Comparison of ENCODE assay signal across 24 cellular contexts in genomic region chr10:10684972-10685371, GRCh38.
"Had no signal": no experiment of that assay in that cellular context is flagged by ENCODE, and none has a peak within 500 bp of the region (broad histone marks: within the 10 kb centered on the region; RNA-seq: fewer than 3 reads in every experiment).

No MANE protein-coding gene starts in this region.

- H3K27ac ChIP-seq: brain microvascular endothelial cell, colonic mucosa had no signal

- ATAC-seq: activated T-cell treated with anti-CD3 and anti-CD28 coated beads, Interleukin-2, amount 50 U/mL, for 72 hours; esophagus mucosa; WTC11 had no signal

- H3K4me1 ChIP-seq: colonic mucosa had no signal

- H3K36me3 ChIP-seq: brain microvascular endothelial cell, colonic mucosa had no signal

- H3K9me3 ChIP-seq: colonic mucosa had no signal

- H3K27ac Mint-ChIP-seq: activated CD4-positive, alpha-beta memory T cell treated with anti-CD3 and anti-CD28 coated beads, Interleukin-2, amount 10 ng/mL, durations not matched to agents 7 days and 5 days; activated CD4-positive, alpha-beta T cell treated with anti-CD3 and anti-CD28 coated beads, Interleukin-2, amount 10 ng/mL, durations not matched to agents 7 days and 5 days; activated naive CD4-positive, alpha-beta T cell treated with anti-CD3 and anti-CD28 coated beads, Interleukin-2, amount 10 ng/mL, durations not matched to agents 7 days and 5 days; activated naive CD4-positive, alpha-beta T cell treated with anti-CD3 and anti-CD28 coated beads, Interleukin-2, amount 50 U/mL, for 72 hours; activated naive CD8-positive, alpha-beta T cell treated with anti-CD3 and anti-CD28 coated beads, Interleukin-2, amount 10 ng/mL, durations not matched to agents 7 days and 5 days; activated T-cell treated with anti-CD3 and anti-CD28 coated beads, Interleukin-2, amount 50 U/mL, for 24 hours; activated T-cell treated with anti-CD3 and anti-CD28 coated beads, Interleukin-2, amount 50 U/mL, for 72 hours; endodermal cell; WTC11 had no signal

- H3K4me3 ChIP-seq: colonic mucosa had no signal

- DNase-seq: activated CD4-positive, alpha-beta memory T cell treated with anti-CD3 and anti-CD28 coated beads, Interleukin-2, amount 10 ng/mL, durations not matched to agents 7 days and 5 days; activated CD4-positive, alpha-beta T cell treated with anti-CD3 and anti-CD28 coated beads for 1 hour; activated CD4-positive, alpha-beta T cell treated with anti-CD3 and anti-CD28 coated beads for 4 hours; activated CD4-positive, alpha-beta T cell treated with anti-CD3 and anti-CD28 coated beads, Interleukin-2, amount 10 ng/mL, durations not matched to agents 7 days and 5 days; activated CD4-positive, alpha-beta T cell treated with anti-CD3 and anti-CD28 coated beads, Interleukin-2, amount 50 U/mL, for 4 hours; activated CD8-positive, alpha-beta memory T cell treated with anti-CD3 and anti-CD28 coated beads, Interleukin-2, amount 50 U/mL, for 48 hours; activated gamma-delta T cell; activated naive CD4-positive, alpha-beta T cell; activated naive CD4-positive, alpha-beta T cell treated with anti-CD3 and anti-CD28 coated beads, Interleukin-2, amount 10 ng/mL, durations not matched to agents 7 days and 5 days; activated naive CD8-positive, alpha-beta T cell treated with anti-CD3 and anti-CD28 coated beads, Interleukin-2, amount 10 ng/mL, durations not matched to agents 7 days and 5 days; activated T-cell treated with anti-CD3 and anti-CD28 coated beads for 4 hours; activated T-cell treated with anti-CD3 and anti-CD28 coated beads, Interleukin-2, amount 50 U/mL, for 24 hours; activated T-cell treated with anti-CD3 and anti-CD28 coated beads, Interleukin-2, amount 50 U/mL, for 72 hours; brain microvascular endothelial cell; colonic mucosa; effector memory CD4-positive, alpha-beta T cell; endodermal cell; foreskin fibroblast; head of caudate nucleus; T-helper 2 cell had no signal

- H3K9me3 Mint-ChIP-seq: activated CD4-positive, alpha-beta memory T cell treated with anti-CD3 and anti-CD28 coated beads, Interleukin-2, amount 10 ng/mL, durations not matched to agents 7 days and 5 days; activated naive CD4-positive, alpha-beta T cell treated with anti-CD3 and anti-CD28 coated beads, Interleukin-2, amount 10 ng/mL, durations not matched to agents 7 days and 5 days; activated T-cell treated with anti-CD3 and anti-CD28 coated beads, Interleukin-2, amount 50 U/mL, for 24 hours; central memory CD8-positive, alpha-beta T cell had no signal

- H3K4me3 Mint-ChIP-seq: activated CD4-positive, alpha-beta memory T cell treated with anti-CD3 and anti-CD28 coated beads, Interleukin-2, amount 10 ng/mL, durations not matched to agents 7 days and 5 days; activated CD4-positive, alpha-beta T cell treated with anti-CD3 and anti-CD28 coated beads, Interleukin-2, amount 10 ng/mL, durations not matched to agents 7 days and 5 days; activated naive CD4-positive, alpha-beta T cell treated with anti-CD3 and anti-CD28 coated beads, Interleukin-2, amount 10 ng/mL, durations not matched to agents 7 days and 5 days; activated naive CD8-positive, alpha-beta T cell treated with anti-CD3 and anti-CD28 coated beads, Interleukin-2, amount 10 ng/mL, durations not matched to agents 7 days and 5 days; activated T-cell treated with anti-CD3 and anti-CD28 coated beads, Interleukin-2, amount 50 U/mL, for 24 hours; activated T-cell treated with anti-CD3 and anti-CD28 coated beads, Interleukin-2, amount 50 U/mL, for 72 hours; central memory CD8-positive, alpha-beta T cell; endodermal cell; WTC11 had no signal

- H3K4me1 Mint-ChIP-seq: activated CD4-positive, alpha-beta memory T cell treated with anti-CD3 and anti-CD28 coated beads, Interleukin-2, amount 10 ng/mL, durations not matched to agents 7 days and 5 days; activated CD4-positive, alpha-beta T cell treated with anti-CD3 and anti-CD28 coated beads, Interleukin-2, amount 10 ng/mL, durations not matched to agents 7 days and 5 days; activated naive CD4-positive, alpha-beta T cell treated with anti-CD3 and anti-CD28 coated beads, Interleukin-2, amount 10 ng/mL, durations not matched to agents 7 days and 5 days; activated naive CD8-positive, alpha-beta T cell treated with anti-CD3 and anti-CD28 coated beads, Interleukin-2, amount 10 ng/mL, durations not matched to agents 7 days and 5 days; central memory CD8-positive, alpha-beta T cell had no signal

- H3K36me3 Mint-ChIP-seq: activated naive CD4-positive, alpha-beta T cell treated with anti-CD3 and anti-CD28 coated beads, Interleukin-2, amount 10 ng/mL, durations not matched to agents 7 days and 5 days; activated naive CD8-positive, alpha-beta T cell treated with anti-CD3 and anti-CD28 coated beads, Interleukin-2, amount 10 ng/mL, durations not matched to agents 7 days and 5 days had no signal

- H3K27me3 Mint-ChIP-seq: activated naive CD4-positive, alpha-beta T cell treated with anti-CD3 and anti-CD28 coated beads, Interleukin-2, amount 10 ng/mL, durations not matched to agents 7 days and 5 days; activated naive CD8-positive, alpha-beta T cell treated with anti-CD3 and anti-CD28 coated beads, Interleukin-2, amount 10 ng/mL, durations not matched to agents 7 days and 5 days had no signal

- H3K27me3 ChIP-seq: brain microvascular endothelial cell, colonic mucosa had no signal
